ENCODE assay signal across 16 cellular contexts in genomic region chr2:15388406-15389325, GRCh38.
"Had no signal": no experiment of that assay in that cellular context is flagged by ENCODE, and none has a peak within 500 bp of the region (broad histone marks: within the 10 kb centered on the region; RNA-seq: fewer than 3 reads in every experiment).

No MANE protein-coding gene starts in this region.

- H3K4me3 ChIP-seq: ascending aorta, tibial artery had no signal

- H3K27me3 ChIP-seq: ascending aorta, tibial artery had no signal

- FAIRE-seq: endometrium, TTC549, urothelium cell line had no signal

- DNase-seq: activated CD4-positive, alpha-beta T cell treated with anti-CD3 and anti-CD28 coated beads for 36 hours; activated CD4-positive, alpha-beta T cell treated with anti-CD3 and anti-CD28 coated beads, Interleukin-2, amount 50 U/mL, for 48 hours; activated gamma-delta T cell; cerebellar nuclear complex; cortex of kidney; immature natural killer cell; occipital lobe; posterior cingulate gyrus; stimulated activated CD4-positive, alpha-beta T cell treated with anti-CD3 and anti-CD28 coated beads, Interleukin-2, amount 100 ng/mL, for 24 hours; stimulated activated naive CD8-positive, alpha-beta T cell treated with anti-CD3 and anti-CD28 coated beads, Interleukin-15, Interleukin-2, amounts not matched to agents 100 U/mL and 50 U/mL, for 24 hours; substantia nigra; tibial artery had no signal

- H3K27ac ChIP-seq: ascending aorta, tibial artery had no signal

- H3K4me1 ChIP-seq: ascending aorta, tibial artery had no signal

- H3K9me3 ChIP-seq: ascending aorta, tibial artery had no signal
